ENCODE assay signal across 1 cellular context in the genomic region with DNA sequence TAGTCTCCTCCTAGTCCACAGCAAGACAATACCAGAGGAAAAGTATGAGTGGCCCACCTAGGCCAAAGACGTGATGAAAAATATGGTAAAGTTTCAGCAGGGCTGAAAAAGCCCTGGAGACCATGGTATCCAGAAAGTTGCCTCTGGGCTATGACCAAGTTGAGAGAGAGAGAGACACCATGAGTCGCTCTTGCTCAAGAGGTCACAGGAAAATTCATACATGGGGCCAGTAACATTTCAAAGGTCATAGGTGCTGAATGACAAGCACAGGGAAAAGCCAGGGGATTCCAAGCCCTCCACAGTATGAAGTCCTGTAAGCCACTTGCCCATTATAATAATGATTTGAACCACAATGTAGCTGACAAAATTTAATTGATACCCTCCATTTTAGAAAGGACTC.
TF ChIP-seq lines count a peak whose summit lies in the region.

No MANE protein-coding gene starts in this region.

TF ChIP-seq in IMR-90, 13 proteins besides CTCF, POLR2A, EP300 and RAD21 (continued from another document):
- TF ChIP-seq, protein P1, sequence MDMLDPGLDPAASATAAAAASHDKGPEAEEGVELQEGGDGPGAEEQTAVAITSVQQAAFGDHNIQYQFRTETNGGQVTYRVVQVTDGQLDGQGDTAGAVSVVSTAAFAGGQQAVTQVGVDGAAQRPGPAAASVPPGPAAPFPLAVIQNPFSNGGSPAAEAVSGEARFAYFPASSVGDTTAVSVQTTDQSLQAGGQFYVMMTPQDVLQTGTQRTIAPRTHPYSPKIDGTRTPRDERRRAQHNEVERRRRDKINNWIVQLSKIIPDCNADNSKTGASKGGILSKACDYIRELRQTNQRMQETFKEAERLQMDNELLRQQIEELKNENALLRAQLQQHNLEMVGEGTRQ (IDR thresholded peaks at IDR 0.05; ENCODE audit: low read depth, low read length) = no peak
TF ChIP-seq in IMR-90: peak in this region for 0.
